In genomic region chr5:73625905-73626811, GRCh38 we compare ENCODE assay signal across 1 cellular context.
TF ChIP-seq lines count a peak whose summit lies in the region.

ARHGEF28 (plus strand) TSS chr5:73626196; CDS start chr5:73684852, 58,656 bp downstream.

TF ChIP-seq in HepG2, 621 proteins besides CTCF, POLR2A, EP300 and RAD21 (continued from another document and continues in another):
- TF ChIP-seq KIAA2018 (CRISPR knock-in tag; IDR thresholded peaks at IDR 0.05; ENCODE audit: borderline replicate concordance) = no peak
- no peak for TF ChIP-seq SRSF1 (optimal IDR thresholded peaks at IDR 0.05; ENCODE audit: low read depth, low read length)
- 0 out of 2 replicates have a peak, but pooled peaks have one; percentile 35 for TF ChIP-seq MYNN (CRISPR knock-in tag; IDR thresholded peaks at IDR 0.05; ENCODE audit: low read depth)
- 0 out of 2 replicates have a peak, but pooled peaks have one; percentile 23 for TF ChIP-seq HOXA9 (CRISPR knock-in tag; IDR thresholded peaks at IDR 0.05; ENCODE audit: borderline replicate concordance)
- peak; percentile 56; the same call in 1 of the 2 replicates for TF ChIP-seq ZGPAT (CRISPR knock-in tag; IDR thresholded peaks at IDR 0.05)
- TF ChIP-seq SMAD1 (CRISPR knock-in tag; IDR thresholded peaks at IDR 0.05; ENCODE audit: borderline replicate concordance, low read depth) = no peak
- TF ChIP-seq ZNF891 (CRISPR knock-in tag; IDR thresholded peaks at IDR 0.05) = no peak
- no peak for TF ChIP-seq RFXANK (CRISPR knock-in tag; IDR thresholded peaks at IDR 0.05)
- no peak for TF ChIP-seq HMGA1 (CRISPR knock-in tag; conservative IDR thresholded peaks at IDR 0.05)
- peak; percentile 72 for TF ChIP-seq HIC2 (CRISPR knock-in tag; IDR thresholded peaks at IDR 0.05; ENCODE audit: low read depth)
- TF ChIP-seq ZNF136 (CRISPR knock-in tag; IDR thresholded peaks at IDR 0.05; ENCODE audit: low read depth) = no peak
- no peak; the same call in 1 of the 2 replicates for TF ChIP-seq ZNF563 (CRISPR knock-in tag; IDR thresholded peaks at IDR 0.05)
- no peak for TF ChIP-seq ZNF773 (CRISPR knock-in tag; IDR thresholded peaks at IDR 0.05; ENCODE audit: borderline replicate concordance)
- TF ChIP-seq SP4 (CRISPR knock-in tag; IDR thresholded peaks at IDR 0.05) = no peak
- no peak for TF ChIP-seq ZNF7 (CRISPR knock-in tag; IDR thresholded peaks at IDR 0.05)
- TF ChIP-seq PBX2 (CRISPR knock-in tag; IDR thresholded peaks at IDR 0.05) = no peak
- TF ChIP-seq PAXIP1 (CRISPR knock-in tag; conservative IDR thresholded peaks at IDR 0.05) = no peak
- no peak for TF ChIP-seq ZNF160 (CRISPR knock-in tag; IDR thresholded peaks at IDR 0.05)
- no peak for TF ChIP-seq ZKSCAN1 (IDR thresholded peaks at IDR 0.05; ENCODE audit: low read length)
- TF ChIP-seq FOSL2 (CRISPR knock-in tag; IDR thresholded peaks at IDR 0.05) = no peak
- no peak for TF ChIP-seq ARNTL (CRISPR knock-in tag; IDR thresholded peaks at IDR 0.05)
- 0 out of 2 replicates have a peak, but pooled peaks have one; percentile 34 for TF ChIP-seq ZFP36L1 (CRISPR knock-in tag; IDR thresholded peaks at IDR 0.05)
- TF ChIP-seq RFX5 (IDR thresholded peaks at IDR 0.05; ENCODE audit: low read depth, low read length) = no peak
- TF ChIP-seq NFIB (CRISPR knock-in tag; IDR thresholded peaks at IDR 0.05; ENCODE audit: borderline replicate concordance) = no peak
- TF ChIP-seq ZBTB14 (CRISPR knock-in tag; IDR thresholded peaks at IDR 0.05) = peak; percentile 29; the same call in 1 of the 2 replicates
- no peak for TF ChIP-seq ZBTB3 (CRISPR knock-in tag; IDR thresholded peaks at IDR 0.05; ENCODE audit: borderline replicate concordance, low read depth)
- no peak for TF ChIP-seq HHEX (CRISPR knock-in tag; IDR thresholded peaks at IDR 0.05)
- TF ChIP-seq KLF11 (CRISPR knock-in tag; IDR thresholded peaks at IDR 0.05) = no peak
- TF ChIP-seq POLR2AphosphoS5 (IDR thresholded peaks at IDR 0.05; ENCODE audit: low read depth, low read length) = peak; percentile 67
- peak; percentile 63 for TF ChIP-seq ZNF776 (CRISPR knock-in tag; IDR thresholded peaks at IDR 0.05)
- peak; percentile 55; the same call in 1 of the 2 replicates for TF ChIP-seq NFKB2 (CRISPR knock-in tag; IDR thresholded peaks at IDR 0.05; ENCODE audit: borderline replicate concordance)
- TF ChIP-seq ZNF460 (CRISPR knock-in tag; IDR thresholded peaks at IDR 0.05; ENCODE audit: borderline replicate concordance) = no peak
- TF ChIP-seq ZNF503 (CRISPR knock-in tag; IDR thresholded peaks at IDR 0.05) = no peak
- TF ChIP-seq ZNF441 (CRISPR knock-in tag; IDR thresholded peaks at IDR 0.05; ENCODE audit: borderline replicate concordance) = peak; percentile 79; the same call in 1 of the 2 replicates
- TF ChIP-seq ZSCAN25 (CRISPR knock-in tag; IDR thresholded peaks at IDR 0.05) = no peak
- no peak for TF ChIP-seq MED13 (CRISPR knock-in tag; IDR thresholded peaks at IDR 0.05)
- no peak for TF ChIP-seq ZNF746 (CRISPR knock-in tag; IDR thresholded peaks at IDR 0.05)
- 0 out of 2 replicates have a peak, but pooled peaks have one; percentile 28 for TF ChIP-seq THAP9 (CRISPR knock-in tag; IDR thresholded peaks at IDR 0.05; ENCODE audit: borderline replicate concordance)
